Comparison of ENCODE assay signal across 15 cellular contexts in genomic region chr3:147538034-147538433, GRCh38.
DNase-seq lines count a peak whose midpoint lies in the region; ATAC-seq and TF ChIP-seq lines count a peak whose summit lies in the region.
"Had no signal": no experiment of that assay in that cellular context is flagged by ENCODE, and none has a peak within 500 bp of the region (broad histone marks: within the 10 kb centered on the region; RNA-seq: fewer than 3 reads in every experiment).

No MANE protein-coding gene starts in this region.

- H3K27me3 ChIP-seq in SK-N-SH (ENCODE audit: insufficient read depth) (no peaks in the 10 kb centered on the region), Loucy (ENCODE audit: insufficient read depth, low read length, poor library complexity, severe bottlenecking) (no peaks in the 10 kb centered on the region)
- H3K27me3 ChIP-seq: tibial nerve had no signal

- H2AFZ ChIP-seq in SK-N-SH (ENCODE audit: low read depth): peak overlapping the region; percentile 56; the same call in 1 of the 2 replicates
- H2AFZ ChIP-seq in Loucy (ENCODE audit: low read length): peak overlapping the region; percentile 83

- peaks cover 9% of the 10 kb centered on the region; the same call in 1 of the 2 replicates for H3K9me3 ChIP-seq in SK-N-SH
- peaks cover 6% of the 10 kb centered on the region; the same call in 1 of the 2 replicates for H3K9me3 ChIP-seq in Loucy (ENCODE audit: insufficient read depth, low read depth, low read length)

- DNase-seq in SK-N-SH (no peak), GM13977 (ENCODE audit: low spot score) (no peak), HPDE6-E6E7 (ENCODE audit: extremely low spot score) (no peak), COLO668 (lab: John Stamatoyannopoulos, UW; ENCODE audit: unreplicated experiment) (no peak)
- DNase-seq: 8988T; cerebellar nuclear complex; NCI-H1105; psoas muscle; SHP77 treated with DMSO at 0.1 percent for 48 hours; stimulated activated CD4-positive, alpha-beta T cell treated with anti-CD3 and anti-CD28 coated beads, Interleukin-15, amount 100 ng/mL, for 24 hours had no signal

- H3K27me3 Mint-ChIP-seq in stimulated activated memory B cell treated with anti-CD40 and anti-IgM and Interleukin-4, amounts not matched to agents 10 μg/mL and 1 μg/mL and 100 μg/mL, for 72 hours: no peaks in the 10 kb centered on the region

- no peak for ATAC-seq in SK-N-SH treated with all-trans-retinoic acid at 6 μM for 48 hours
- peak; percentile 80 for ATAC-seq in HG02852 (IDR thresholded peaks at IDR 0.05; ENCODE audit: unreplicated experiment)
- ATAC-seq in stimulated activated memory B cell treated with anti-CD40 and anti-IgM and Interleukin-4, amounts not matched to agents 10 μg/mL and 1 μg/mL and 100 μg/mL, for 72 hours: no peak
- ATAC-seq: psoas muscle had no signal

- H3K36me3 ChIP-seq in SK-N-SH (replicated peaks in 1 of 2; ENCODE audit: control insufficient read depth in 1 of 2, insufficient read depth in 2 of 2, low read length in 1 of 2) (no peaks in the 10 kb centered on the region), Loucy (ENCODE audit: insufficient read depth, low read length) (no peaks in the 10 kb centered on the region)
- H3K36me3 ChIP-seq: tibial nerve had no signal

- H3K9me2 ChIP-seq in SK-N-SH (no peaks in the 10 kb centered on the region), Loucy (replicated peaks; ENCODE audit: low read depth, low read length) (no peaks in the 10 kb centered on the region)

- 22% methylated on average over 4 of the region's 4 CpGs for WGBS in SK-N-SH (ENCODE audit: low lambda C conversion rate)

- no peaks in the 10 kb centered on the region for H3F3A ChIP-seq in SK-N-SH (replicated peaks; ENCODE audit: insufficient read depth)
- no peaks in the 10 kb centered on the region for H3F3A ChIP-seq in Loucy (ENCODE audit: low read depth)

- H3K9ac ChIP-seq in SK-N-SH (no peak overlapping the region), Loucy (ENCODE audit: low read depth, low read length, poor library complexity, severe bottlenecking) (no peak overlapping the region)

- H3K4me3 Mint-ChIP-seq in stimulated activated memory B cell treated with anti-CD40 and anti-IgM and Interleukin-4, amounts not matched to agents 10 μg/mL and 1 μg/mL and 100 μg/mL, for 72 hours: peak overlapping the region; percentile 18

- no peaks in the 10 kb centered on the region for H4K20me1 ChIP-seq in SK-N-SH (ENCODE audit: insufficient read depth)
- no peaks in the 10 kb centered on the region for H4K20me1 ChIP-seq in Loucy (ENCODE audit: insufficient read depth, low read length, poor library complexity, severe bottlenecking)

- peaks cover 14% of the 10 kb centered on the region for H3K9me3 Mint-ChIP-seq in stimulated activated memory B cell treated with anti-CD40 and anti-IgM and Interleukin-4, amounts not matched to agents 10 μg/mL and 1 μg/mL and 100 μg/mL, for 72 hours

- POLR2A ChIA-PET in SK-N-SH (lab: Yijun Ruan, JAX): no interaction called here

- no peaks in the 10 kb centered on the region for H3K36me3 Mint-ChIP-seq in stimulated activated memory B cell treated with anti-CD40 and anti-IgM and Interleukin-4, amounts not matched to agents 10 μg/mL and 1 μg/mL and 100 μg/mL, for 72 hours

- in situ Hi-C loops in GM13977 (cut with MboI; ENCODE audit: low pct_unique_long_range_greater_than_20kb, low sequenced_read_pairs, unreplicated experiment): no loop called here

- CTCF ChIA-PET in SK-N-SH (lab: Yijun Ruan, JAX): no interaction called here

- TF ChIP-seq RAD21 in SK-N-SH (IDR thresholded peaks at IDR 0.05; ENCODE audit: low read length): no peak

- H3K27ac Mint-ChIP-seq in stimulated activated memory B cell treated with anti-CD40 and anti-IgM and Interleukin-4, amounts not matched to agents 10 μg/mL and 1 μg/mL and 100 μg/mL, for 72 hours: no peak overlapping the region

- H3K4me2 ChIP-seq in SK-N-SH (no peak overlapping the region), Loucy (ENCODE audit: low read depth, low read length, poor library complexity, severe bottlenecking) (peak overlapping the region; percentile 46)

- TF ChIP-seq CTCF in SK-N-SH (IDR thresholded peaks at IDR 0.05) (no peak), Loucy (conservative IDR thresholded peaks at IDR 0.05; ENCODE audit: low read length) (no peak), GM13977 (IDR thresholded peaks at IDR 0.05; ENCODE audit: extremely low read depth, insufficient read depth, missing control alignments) (no peak)

- no peak for TF ChIP-seq EP300 in SK-N-SH (IDR thresholded peaks at IDR 0.05; ENCODE audit: borderline replicate concordance in 1 of 2, low read depth in 1 of 2, low read length in 1 of 2)

- H3K79me2 ChIP-seq in SK-N-SH (ENCODE audit: insufficient read depth): no peaks in the 10 kb centered on the region
- H3K79me2 ChIP-seq in Loucy (ENCODE audit: insufficient read depth, low read length): no peaks in the 10 kb centered on the region

- no peaks in the 10 kb centered on the region for H3K4me1 Mint-ChIP-seq in stimulated activated memory B cell treated with anti-CD40 and anti-IgM and Interleukin-4, amounts not matched to agents 10 μg/mL and 1 μg/mL and 100 μg/mL, for 72 hours

- H3K27ac ChIP-seq in SK-N-SH (ENCODE audit: low read depth in 2 of 2, low read length in 1 of 2): no peak overlapping the region
- H3K27ac ChIP-seq: psoas muscle, tibial nerve had no signal

- no peaks in the 10 kb centered on the region for H3K4me1 ChIP-seq in SK-N-SH (ENCODE audit: control insufficient read depth in 1 of 2, insufficient read depth in 2 of 2, low read depth in 1 of 2, low read length in 1 of 2)
- H3K4me1 ChIP-seq in Loucy (ENCODE audit: insufficient read depth, low read length, poor library complexity, severe bottlenecking): peaks cover 4% of the 10 kb centered on the region
- H3K4me1 ChIP-seq: psoas muscle, tibial nerve had no signal

- H3K4me3 ChIP-seq in SK-N-SH (ENCODE audit: low read depth in 2 of 2, low read length in 1 of 2) (0 out of 4 replicates have a peak overlapping the region, but pooled peaks of 1 of the 2 experiments have one; percentile 13), Loucy (ENCODE audit: low read length, poor library complexity, severe bottlenecking) (peak overlapping the region; percentile 12)
- H3K4me3 ChIP-seq: psoas muscle, tibial nerve had no signal

TF ChIP-seq in SK-N-SH, 30 proteins besides CTCF, POLR2A, EP300 and RAD21:
- no peak for TF ChIP-seq NFIC (IDR thresholded peaks at IDR 0.05; ENCODE audit: borderline replicate concordance)
TF ChIP-seq in SK-N-SH: peak in this region for 0.

TF ChIP-seq in SK-N-SH treated with all-trans-retinoic acid at 6 μM for 48 hours, 23 proteins besides CTCF, POLR2A, EP300 and RAD21:
- no peak for TF ChIP-seq SNAI2 (CRISPR knock-in tag; IDR thresholded peaks at IDR 0.05)
- TF ChIP-seq, protein P1, sequence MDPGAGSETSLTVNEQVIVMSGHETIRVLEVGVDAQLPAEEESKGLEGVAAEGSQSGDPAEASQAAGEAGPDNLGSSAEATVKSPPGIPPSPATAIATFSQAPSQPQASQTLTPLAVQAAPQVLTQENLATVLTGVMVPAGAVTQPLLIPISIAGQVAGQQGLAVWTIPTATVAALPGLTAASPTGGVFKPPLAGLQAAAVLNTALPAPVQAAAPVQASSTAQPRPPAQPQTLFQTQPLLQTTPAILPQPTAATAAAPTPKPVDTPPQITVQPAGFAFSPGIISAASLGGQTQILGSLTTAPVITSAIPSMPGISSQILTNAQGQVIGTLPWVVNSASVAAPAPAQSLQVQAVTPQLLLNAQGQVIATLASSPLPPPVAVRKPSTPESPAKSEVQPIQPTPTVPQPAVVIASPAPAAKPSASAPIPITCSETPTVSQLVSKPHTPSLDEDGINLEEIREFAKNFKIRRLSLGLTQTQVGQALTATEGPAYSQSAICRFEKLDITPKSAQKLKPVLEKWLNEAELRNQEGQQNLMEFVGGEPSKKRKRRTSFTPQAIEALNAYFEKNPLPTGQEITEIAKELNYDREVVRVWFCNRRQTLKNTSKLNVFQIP (CRISPR knock-in tag; IDR thresholded peaks at IDR 0.05; ENCODE audit: borderline replicate concordance, low read depth): no peak
